ENCODE assay signal across 8 cellular contexts in genomic region chr3:196639517-196640500, GRCh38. TPM values are rescaled to one million over a fixed set of nuclear protein-coding genes. Genes with fewer than 3 reads are reported as not detected.
DNase-seq lines count a peak whose midpoint lies in the region; ATAC-seq, FAIRE-seq and TF ChIP-seq lines count a peak whose summit lies in the region.

NRROS (plus strand) TSS chr3:196639694; CDS start chr3:196654540, 14,846 bp downstream.

- H3K27me3 ChIP-seq in GM12878 (replicated peaks in 1 of 2; ENCODE audit: control insufficient read depth in 2 of 2, insufficient read depth in 2 of 2, low read length in 1 of 2) (no peaks in the 10 kb centered on the region), iPS-20b (ENCODE audit: insufficient read depth, low read length) (peaks cover 22% of the 10 kb centered on the region), small intestine (ENCODE audit: control insufficient read depth in 2 of 2, insufficient read depth in 2 of 2, low read length in 2 of 2) (no peaks in the 10 kb centered on the region)

- DNase-seq in COLO668 (lab: John Stamatoyannopoulos, UW; ENCODE audit: unreplicated experiment) (peak; percentile 49), M059J (ENCODE audit: low read depth) (peak; percentile 66), T-helper 22 cell (ENCODE audit: low read depth) (peak; percentile 34), GM12878 (ENCODE audit: low read depth, low spot score) (no peak), small intestine (peak; percentile 51)

- in situ Hi-C loops in GM12878 (cut with MboI), result no loop called here

- H3K4me1 ChIP-seq in GM12878 (ENCODE audit: control insufficient read depth, insufficient read depth, low read length), result peaks cover 42% of the 10 kb centered on the region
- peaks cover 3% of the 10 kb centered on the region; the same call in 1 of the 2 replicates for H3K4me1 ChIP-seq in iPS-20b (ENCODE audit: insufficient read depth, low read length)
- H3K4me1 ChIP-seq in small intestine (ENCODE audit: control insufficient read depth in 2 of 2, insufficient read depth in 1 of 2, low read depth in 1 of 2, low read length in 1 of 2), result peaks cover 0 to 3% of the 10 kb centered on the region in 2 donors

- no peak for TF ChIP-seq RAD21 in GM12878 (IDR thresholded peaks at IDR 0.05; ENCODE audit: insufficient read depth, low read depth, low read length)

- intact Hi-C loops in GM12878 (cut with micrococcal nuclease; ENCODE audit: unreplicated experiment), result loop anchor here (5.0 kb wide), 1 partner anchor 302 kb away; the partner anchor contains the start of gene NCBP2

- peak within 1 kb of the TSS; percentile 89 for H2AFZ ChIP-seq in GM12878 (ENCODE audit: control insufficient read depth, low read depth, low read length)

- under 1% methylated on average over 65 of the region's 68 CpGs for WGBS in GM12878 (ENCODE audit: insufficient coverage, insufficient replicate concordance, low lambda C conversion rate, missing lambda C conversion rate)
- WGBS in small intestine, 3 donors, result 6 to 7% (median 7%) methylated on average over 63 to 68 of the region's 68 CpGs

- no peaks in the 10 kb centered on the region for H4K20me1 ChIP-seq in GM12878 (ENCODE audit: control insufficient read depth, insufficient read depth)

- BruUV-seq in GM12878 (replicated peaks; lab: Mats Ljungman, UMichigan), result no TSS peak

- H3K4me2 ChIP-seq in GM12878 (ENCODE audit: control insufficient read depth, insufficient read depth), result peak within 1 kb of the TSS; percentile 99

- FAIRE-seq in GM12878 (lab: Jason Lieb, UNC) (peak; percentile 35), small intestine (lab: Jason Lieb, UNC) (no peak)

- SMC1A ChIA-PET in GM12878 (lab: Charles Lee; ENCODE audit: uncharacterized antibody, unreplicated experiment), result interaction anchor here (0.7 to 7.6 kb wide), 7 partner anchors 9 to 385 kb away, joined by 3 to 82 read pairs (median 4); no protein-coding TSS in a partner anchor

- ATAC-seq in GM21515 (IDR thresholded peaks at IDR 0.05; ENCODE audit: unreplicated experiment) (peak; percentile 43), GM12878 (peak; percentile 59), GM18519 (IDR thresholded peaks at IDR 0.05; ENCODE audit: low FRiP score, unreplicated experiment) (no peak)

- 0 out of 4 replicates have a peak, but pooled peaks of 1 of the 2 experiments have one; percentile 20 for TF ChIP-seq EP300 in GM12878 (IDR thresholded peaks at IDR 0.05; ENCODE audit: borderline replicate concordance in 1 of 2, control insufficient read depth in 1 of 2, low read depth in 2 of 2, low read length in 2 of 2)

- H3K9ac ChIP-seq in GM12878 (ENCODE audit: control insufficient read depth, insufficient read depth, low read length) (peak within 1 kb of the TSS; percentile 99), iPS-20b (ENCODE audit: low read depth, low read length) (peak within 1 kb of the TSS; percentile 52; the same call in 1 of the 2 replicates)

- H3K79me2 ChIP-seq in GM12878 (ENCODE audit: control insufficient read depth, insufficient read depth, low read length), result peaks cover 65% of the 10 kb centered on the region

- CTCF ChIA-PET in GM12878 (lab: Yijun Ruan, JAX), result interaction anchor here (0.8 to 7.9 kb wide), 8 partner anchors 11 to 195 kb away, joined by 3 to 64 read pairs (median 4); no protein-coding TSS in a partner anchor

- H3K4me3 ChIP-seq in GM12878, result peak within 1 kb of the TSS; percentile 78
- peak within 1 kb of the TSS; percentile 60; the same call in 1 of the 2 replicates for H3K4me3 ChIP-seq in iPS-20b (ENCODE audit: low read length)
- peak within 1 kb of the TSS; percentile 5 to 59 for H3K4me3 ChIP-seq in small intestine (ENCODE audit: low read depth in 1 of 2, low read length in 2 of 2)

- RAD21 ChIA-PET in GM12878 (lab: Charles Lee; ENCODE audit: unreplicated experiment), result interaction anchor here (0.8 to 4.7 kb wide), 6 partner anchors 8 to 100 kb away, joined by 3 to 49 read pairs (median 4); partner anchors contain the start of gene PAK2

- peak; percentile 89 for TF ChIP-seq POLR2A in GM12878 (IDR thresholded peaks at IDR 0.05; ENCODE audit: low read depth, low read length)

- H3K9me3 ChIP-seq in GM12878 (replicated peaks; ENCODE audit: control insufficient read depth, insufficient read depth, low read length), result no peaks in the 10 kb centered on the region; the same call in 2 of the 3 replicates
- no peaks in the 10 kb centered on the region for H3K9me3 ChIP-seq in iPS-20b (ENCODE audit: insufficient read depth, low read depth, low read length)
- no peaks in the 10 kb centered on the region for H3K9me3 ChIP-seq in small intestine (ENCODE audit: control insufficient read depth, low read depth)

- no peak for TF ChIP-seq CTCF in GM12878 (IDR thresholded peaks at IDR 0.05 in 2 of 3, conservative IDR thresholded peaks at IDR 0.05 in 1 of 3; ENCODE audit: control insufficient read depth in 2 of 3, extremely low read depth in 1 of 3, insufficient read depth in 1 of 3, low read depth in 3 of 3, low read length in 3 of 3)

- POLR2A ChIA-PET in GM12878 (lab: Charles Lee), result interaction anchor here (4.6 kb wide), 1 partner anchor 9 kb away, joined by 59 read pairs; no protein-coding TSS in a partner anchor

- peaks cover 0 to 5% of the 10 kb centered on the region in 2 experiments; a peak in 1 of 4 replicates for H3K36me3 ChIP-seq in GM12878 (ENCODE audit: control insufficient read depth in 2 of 2, insufficient read depth in 2 of 2, low read length in 1 of 2)
- no peaks in the 10 kb centered on the region for H3K36me3 ChIP-seq in iPS-20b (ENCODE audit: insufficient read depth, low read depth, low read length)
- H3K36me3 ChIP-seq in small intestine (ENCODE audit: control insufficient read depth in 2 of 2, insufficient read depth in 2 of 2, low read length in 2 of 2), result no peaks in the 10 kb centered on the region

- H3K27ac ChIP-seq in GM12878 (ENCODE audit: control insufficient read depth, insufficient read depth) (peak within 1 kb of the TSS; percentile 99), iPS-20b (ENCODE audit: low read length) (no peak within 1 kb of the TSS), small intestine (ENCODE audit: low read depth in 1 of 2, low read length in 1 of 2) (peak within 1 kb of the TSS in 1 of 2 donors; percentile 91)

TF ChIP-seq in GM12878, 131 proteins besides CTCF, POLR2A, EP300 and RAD21 (continues in another document):
- TF ChIP-seq NBN (IDR thresholded peaks at IDR 0.05) (peak; percentile 41; the same call in 1 of the 2 replicates), SKIL (IDR thresholded peaks at IDR 0.05; ENCODE audit: low read depth, poor library complexity, severe bottlenecking) (no peak), RAD51 (IDR thresholded peaks at IDR 0.05) (no peak; the same call in 1 of the 2 replicates), POLR2AphosphoS5 (IDR thresholded peaks at IDR 0.05; ENCODE audit: low read length) (peak; percentile 76), TBL1XR1 (IDR thresholded peaks at IDR 0.05; ENCODE audit: low read depth, low read length) (no peak), TCF7 (IDR thresholded peaks at IDR 0.05; ENCODE audit: borderline replicate concordance) (no peak), ZNF622 (IDR thresholded peaks at IDR 0.05) (no peak), CBX5 (IDR thresholded peaks at IDR 0.05; ENCODE audit: low read depth) (no peak), CREM (IDR thresholded peaks at IDR 0.05; ENCODE audit: low read depth) (peak; percentile 24), STAT1 (conservative IDR thresholded peaks at IDR 0.05) (no peak), STAT3 (IDR thresholded peaks at IDR 0.05; ENCODE audit: low read depth, low read length) (no peak), NFYA (IDR thresholded peaks at IDR 0.05; ENCODE audit: borderline replicate concordance, low read depth, low read length) (no peak)

RNA-seq across cellular contexts. Expression of gene NRROS, which starts in this region (rescaled TPM):
- 0.42 and 1.1 TPM in 2 replicates for total RNA-seq in M059J (2014; rRNA removed; shearing (Covaris generic))
- total RNA-seq in GM12878 (2013; cell fraction: nucleolus; rRNA removed), result 70.0 and 72.5 TPM in 2 replicates
- total RNA-seq in GM12878 (2014; rRNA removed) (18.5 and 24.1 TPM in 2 replicates), GM12878 (2014; rRNA removed; fragmentation: Illumina TruSeq; extraction: Trizol) (5.4 and 6.8 TPM in 2 replicates), GM12878 (2021) (42.2 and 44.0 TPM in 2 replicates)
- 10.4 TPM for polyA plus RNA-seq in GM12878 (2011; ENCODE audit: low read depth)
- polyA plus RNA-seq in GM12878 (2011; rRNA removed) (4.2 and 14.0 TPM in 2 replicates), GM12878 (2014; fragmentation: Illumina TruSeq; extraction: Trizol) (5.1 and 12.8 TPM in 2 replicates), GM12878 (2014; fragmentation: Nextera tagmentation; extraction: Ambion mirVana) (under 1 TPM; 0.35 TPM), GM12878 (2014; rRNA removed) (25.2 and 26.8 TPM in 2 replicates), GM12878 (2016; fragmentation: Nextera tagmentation; extraction: Ambion mirVana) (10 to 100 TPM in 1 of 2 experiments, 1 to 10 TPM in 1; 7.8 to 12.4 TPM), small intestine (1 to 10 TPM in 1 of 3 donors, under 1 TPM in 1, not detected in 1; 0.54 to 4.1 TPM)
- polyA plus RNA-seq in GM12878 (2011; cell fraction: cytosol; rRNA removed), result 12.0 and 13.3 TPM in 2 replicates
- polyA plus RNA-seq in GM12878 (2011; cell fraction: nucleus; rRNA removed), result 33.2 and 39.5 TPM in 2 replicates
- polyA plus RNA-seq in GM12878 (2012), result 23.8 and 29.3 TPM in 2 replicates
- 13.3 and 21.8 TPM in 2 replicates for polyA minus RNA-seq in GM12878 (2011; rRNA and poly(A)+ RNA removed)
- 6.9 and 9.0 TPM in 2 replicates for polyA minus RNA-seq in GM12878 (2011; cell fraction: cytosol; rRNA and poly(A)+ RNA removed)
- polyA minus RNA-seq in GM12878 (2011; cell fraction: nucleus; rRNA and poly(A)+ RNA removed), result 9.7 and 20.3 TPM in 2 replicates
